Comparison of ENCODE assay signal across 8 cellular contexts in the genomic region with DNA sequence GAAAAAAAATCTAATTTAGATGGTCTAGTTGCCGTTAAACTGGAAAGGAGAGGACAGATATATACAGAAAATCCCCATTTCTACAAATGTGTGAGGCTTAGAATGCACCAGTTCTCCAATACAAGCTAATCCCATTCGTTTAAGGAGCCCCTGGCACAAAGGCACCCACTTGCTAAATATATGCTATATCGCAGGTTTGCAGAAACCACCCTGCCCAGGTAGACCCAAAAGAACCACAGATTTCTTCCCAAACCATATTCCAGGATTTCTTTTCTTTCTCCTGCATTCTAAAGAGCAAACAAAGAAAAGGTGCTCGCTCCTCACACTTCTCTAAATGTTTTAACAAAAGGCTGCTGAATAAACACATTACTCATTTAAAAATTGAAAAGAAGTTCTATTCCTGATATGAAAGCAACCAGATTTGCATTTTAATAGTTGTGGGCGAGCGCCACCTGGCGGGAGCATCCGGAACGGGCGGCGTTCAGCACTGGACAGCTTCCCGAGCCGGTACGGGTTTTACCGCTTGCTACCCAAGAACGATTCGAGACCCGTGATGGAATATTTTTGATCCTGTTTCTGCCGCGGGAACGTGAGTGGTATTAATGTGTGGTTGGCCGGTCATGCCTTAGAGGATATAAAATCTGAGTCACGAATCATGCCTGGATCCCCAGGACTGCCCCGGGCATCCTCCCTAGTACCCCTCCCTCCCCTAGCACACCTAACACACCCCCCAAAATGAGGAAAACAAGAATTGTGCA. TPM values are rescaled to one million over a fixed set of nuclear protein-coding genes. Genes with fewer than 3 reads are reported as not detected.
DNase-seq lines count a peak whose midpoint lies in the region; ATAC-seq and TF ChIP-seq lines count a peak whose summit lies in the region.

No MANE protein-coding gene starts in this region.

- H3K36me3 ChIP-seq in RWPE2 (ENCODE audit: low read depth) (no peaks in the 10 kb centered on the region), aorta (ENCODE audit: control insufficient read depth in 1 of 2, insufficient read depth in 2 of 2, low read length in 1 of 2) (no peaks in the 10 kb centered on the region)

- ATAC-seq in RWPE2 (ENCODE audit: low read depth) (peak; percentile 70), aorta (ENCODE audit: low FRiP score) (peak; percentile 74), HG02623 (IDR thresholded peaks at IDR 0.05; ENCODE audit: unreplicated experiment) (no peak)

- 8% methylated on average over 24 of the region's 24 CpGs for WGBS in aorta, 2 donors

- intact Hi-C loops in aorta (cut with DNase I): loop anchor here (2.0 to 5.0 kb wide), 3 partner anchors 55 to 1450 kb away; no protein-coding TSS in a partner anchor

- H3K27me3 ChIP-seq in RWPE2 (ENCODE audit: insufficient read depth, poor library complexity, severe bottlenecking) (peaks cover 74% of the 10 kb centered on the region), aorta (ENCODE audit: control insufficient read depth in 1 of 2, insufficient read depth in 2 of 2, low read length in 1 of 2) (no peaks in the 10 kb centered on the region)

- no peaks in the 10 kb centered on the region for H3K9me3 Mint-ChIP-seq in activated naive CD4-positive, alpha-beta T cell treated with anti-CD3 and anti-CD28 coated beads, Interleukin-2, amount 10 ng/mL, durations not matched to agents 7 days and 5 days
- H3K9me3 Mint-ChIP-seq in osteocyte (ENCODE audit: unreplicated experiment): no peaks in the 10 kb centered on the region

- H3K4me3 ChIP-seq in RWPE2 (ENCODE audit: severe bottlenecking): no peak overlapping the region
- peak overlapping the region; percentile 8 to 21 for H3K4me3 ChIP-seq in aorta (ENCODE audit: low read length in 2 of 2)

- H3K4me1 Mint-ChIP-seq in activated naive CD4-positive, alpha-beta T cell treated with anti-CD3 and anti-CD28 coated beads, Interleukin-2, amount 10 ng/mL, durations not matched to agents 7 days and 5 days: peaks cover 2% of the 10 kb centered on the region
- H3K4me1 Mint-ChIP-seq in osteocyte (ENCODE audit: unreplicated experiment): peaks cover 5% of the 10 kb centered on the region

- H3K27ac ChIP-seq in RWPE2 (ENCODE audit: poor library complexity, severe bottlenecking) (no peak overlapping the region), aorta (ENCODE audit: low read depth in 1 of 2, low read length in 2 of 2) (no peak overlapping the region)

- H3K4me3 Mint-ChIP-seq in activated naive CD4-positive, alpha-beta T cell treated with anti-CD3 and anti-CD28 coated beads, Interleukin-2, amount 10 ng/mL, durations not matched to agents 7 days and 5 days: no peak overlapping the region
- no peak overlapping the region for H3K4me3 Mint-ChIP-seq in osteocyte (ENCODE audit: unreplicated experiment)

- no peak for TF ChIP-seq EP300 in Ishikawa (IDR thresholded peaks at IDR 0.05; ENCODE audit: borderline replicate concordance)

- no peaks in the 10 kb centered on the region for H3K4me1 ChIP-seq in RWPE2 (ENCODE audit: insufficient read depth, poor library complexity, severe bottlenecking)
- no peaks in the 10 kb centered on the region for H3K4me1 ChIP-seq in aorta (ENCODE audit: control insufficient read depth in 1 of 2, insufficient read depth in 2 of 2, low read length in 2 of 2)

- H3K9me3 ChIP-seq in RWPE2 (ENCODE audit: severe bottlenecking) (no peaks in the 10 kb centered on the region), aorta (ENCODE audit: control insufficient read depth, low read length) (no peaks in the 10 kb centered on the region)

- H3K27me3 Mint-ChIP-seq in activated naive CD4-positive, alpha-beta T cell treated with anti-CD3 and anti-CD28 coated beads, Interleukin-2, amount 10 ng/mL, durations not matched to agents 7 days and 5 days: peaks cover 45% of the 10 kb centered on the region
- peaks cover 36% of the 10 kb centered on the region for H3K27me3 Mint-ChIP-seq in osteocyte (ENCODE audit: unreplicated experiment)

- H3K27ac Mint-ChIP-seq in activated naive CD4-positive, alpha-beta T cell treated with anti-CD3 and anti-CD28 coated beads, Interleukin-2, amount 10 ng/mL, durations not matched to agents 7 days and 5 days: no peak overlapping the region
- no peak overlapping the region for H3K27ac Mint-ChIP-seq in osteocyte (ENCODE audit: unreplicated experiment)

- CTCF ChIA-PET in activated naive CD4-positive, alpha-beta T cell treated with anti-CD3 and anti-CD28 coated beads, Interleukin-2, amount 10 ng/mL, durations not matched to agents 7 days and 5 days (lab: Charles Lee): interaction anchor here (1.0 to 3.0 kb wide), 2 partner anchors 221 to 1449 kb away, joined by 3 to 13 read pairs; no protein-coding TSS in a partner anchor

- TF ChIP-seq RAD21 in Ishikawa (IDR thresholded peaks at IDR 0.05; ENCODE audit: low read depth): peak; percentile 78

- TF ChIP-seq CTCF in RWPE2 (IDR thresholded peaks at IDR 0.05; ENCODE audit: poor library complexity, severe bottlenecking) (peak; percentile 100), osteocyte (IDR thresholded peaks at IDR 0.05) (peak; percentile 95)

- peak; percentile 48 for DNase-seq in EL
- DNase-seq in RWPE2 (ENCODE audit: low spot score): no peak
- peak; percentile 76 for DNase-seq in activated naive CD4-positive, alpha-beta T cell treated with anti-CD3 and anti-CD28 coated beads, Interleukin-2, amount 10 ng/mL, durations not matched to agents 7 days and 5 days
- DNase-seq in glomerular endothelial cell (ENCODE audit: extremely low read depth, low read depth, low spot score): peak; percentile 33
- DNase-seq in osteocyte (ENCODE audit: extremely low spot score, unreplicated experiment): peak; percentile 91
- DNase-seq in aorta: peak; percentile 70 to 89

- no peaks in the 10 kb centered on the region for H3K36me3 Mint-ChIP-seq in activated naive CD4-positive, alpha-beta T cell treated with anti-CD3 and anti-CD28 coated beads, Interleukin-2, amount 10 ng/mL, durations not matched to agents 7 days and 5 days
- no peaks in the 10 kb centered on the region for H3K36me3 Mint-ChIP-seq in osteocyte (ENCODE audit: unreplicated experiment)

TF ChIP-seq in Ishikawa, 13 proteins besides CTCF, POLR2A, EP300 and RAD21:
- no peak for TF ChIP-seq ZBTB7A (IDR thresholded peaks at IDR 0.05; ENCODE audit: low read depth)
- TF ChIP-seq, protein P1, sequence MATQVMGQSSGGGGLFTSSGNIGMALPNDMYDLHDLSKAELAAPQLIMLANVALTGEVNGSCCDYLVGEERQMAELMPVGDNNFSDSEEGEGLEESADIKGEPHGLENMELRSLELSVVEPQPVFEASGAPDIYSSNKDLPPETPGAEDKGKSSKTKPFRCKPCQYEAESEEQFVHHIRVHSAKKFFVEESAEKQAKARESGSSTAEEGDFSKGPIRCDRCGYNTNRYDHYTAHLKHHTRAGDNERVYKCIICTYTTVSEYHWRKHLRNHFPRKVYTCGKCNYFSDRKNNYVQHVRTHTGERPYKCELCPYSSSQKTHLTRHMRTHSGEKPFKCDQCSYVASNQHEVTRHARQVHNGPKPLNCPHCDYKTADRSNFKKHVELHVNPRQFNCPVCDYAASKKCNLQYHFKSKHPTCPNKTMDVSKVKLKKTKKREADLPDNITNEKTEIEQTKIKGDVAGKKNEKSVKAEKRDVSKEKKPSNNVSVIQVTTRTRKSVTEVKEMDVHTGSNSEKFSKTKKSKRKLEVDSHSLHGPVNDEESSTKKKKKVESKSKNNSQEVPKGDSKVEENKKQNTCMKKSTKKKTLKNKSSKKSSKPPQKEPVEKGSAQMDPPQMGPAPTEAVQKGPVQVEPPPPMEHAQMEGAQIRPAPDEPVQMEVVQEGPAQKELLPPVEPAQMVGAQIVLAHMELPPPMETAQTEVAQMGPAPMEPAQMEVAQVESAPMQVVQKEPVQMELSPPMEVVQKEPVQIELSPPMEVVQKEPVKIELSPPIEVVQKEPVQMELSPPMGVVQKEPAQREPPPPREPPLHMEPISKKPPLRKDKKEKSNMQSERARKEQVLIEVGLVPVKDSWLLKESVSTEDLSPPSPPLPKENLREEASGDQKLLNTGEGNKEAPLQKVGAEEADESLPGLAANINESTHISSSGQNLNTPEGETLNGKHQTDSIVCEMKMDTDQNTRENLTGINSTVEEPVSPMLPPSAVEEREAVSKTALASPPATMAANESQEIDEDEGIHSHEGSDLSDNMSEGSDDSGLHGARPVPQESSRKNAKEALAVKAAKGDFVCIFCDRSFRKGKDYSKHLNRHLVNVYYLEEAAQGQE (IDR thresholded peaks at IDR 0.05; ENCODE audit: low read depth): peak; percentile 85

RNA-seq across cellular contexts. Expression of a gene that starts 2.1 kb away (rescaled TPM):
- total RNA-seq in glomerular endothelial cell (not detected in 2 replicates), osteocyte (not detected in 2 replicates), aorta (under 1 TPM; 0.18 to 0.19 TPM)
- polyA plus RNA-seq in aorta: under 1 TPM in 1 of 2 donors, not detected in 1; 0.03 TPM
